ENCODE assay signal across 13 cellular contexts in the genomic region with DNA sequence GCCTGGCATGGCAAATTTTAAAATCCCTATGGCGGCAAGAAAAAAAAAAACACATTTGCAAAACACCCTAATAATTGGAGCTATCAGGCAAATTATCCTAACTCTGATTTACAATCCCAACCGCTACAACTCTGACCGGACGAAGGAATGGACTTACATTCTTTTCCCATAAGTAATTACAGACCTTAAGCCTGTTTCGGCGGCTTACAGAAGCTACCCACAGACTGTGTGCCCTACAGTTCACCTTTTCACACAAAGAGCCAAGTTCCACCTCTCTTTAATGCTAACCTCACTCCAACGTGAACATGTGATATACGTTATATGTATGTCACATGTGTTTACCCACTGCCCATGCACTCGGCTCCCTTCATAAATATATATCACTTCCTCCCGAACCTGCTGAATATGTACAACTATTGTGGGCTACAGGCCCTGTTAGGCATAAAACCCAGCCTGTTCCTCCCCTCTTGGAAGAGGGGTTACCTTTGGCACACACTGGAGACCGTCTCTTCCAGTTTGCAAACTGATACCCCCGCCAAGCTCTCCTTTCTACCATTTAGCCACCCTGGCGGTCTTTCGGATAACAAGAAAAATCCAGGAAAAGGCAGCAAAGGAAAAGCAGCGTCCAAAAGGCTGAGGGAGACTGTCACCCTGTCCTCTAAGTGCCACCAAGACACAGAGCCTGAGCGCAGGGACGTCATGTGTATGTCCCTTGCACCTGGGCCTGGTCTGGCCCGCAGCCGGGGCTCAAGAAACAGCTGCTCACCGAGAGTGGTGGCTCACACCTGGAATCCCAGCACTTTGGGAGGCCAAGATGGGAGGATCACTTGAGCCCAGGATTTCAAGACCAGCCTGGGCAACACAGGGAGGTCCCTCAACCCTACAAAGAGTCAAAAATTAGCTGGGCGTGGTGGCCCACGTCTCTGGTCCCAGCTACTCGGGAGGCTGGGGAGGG. TPM values are rescaled to one million over a fixed set of nuclear protein-coding genes. Genes with fewer than 3 reads are reported as not detected.
DNase-seq lines count a peak whose midpoint lies in the region; ATAC-seq and TF ChIP-seq lines count a peak whose summit lies in the region.
"Had no signal": no experiment of that assay in that cellular context is flagged by ENCODE, and none has a peak within 500 bp of the region (broad histone marks: within the 10 kb centered on the region; RNA-seq: fewer than 3 reads in every experiment).

No MANE protein-coding gene starts in this region.

- no peaks in the 10 kb centered on the region for H3K9me3 ChIP-seq in fibroblast of lung (ENCODE audit: control insufficient read depth, insufficient read depth, low read depth, low read length)
- H3K9me3 ChIP-seq: BE2C had no signal

- H2AFZ ChIP-seq in fibroblast of lung (ENCODE audit: low read length) = no peak overlapping the region

- no peak for ATAC-seq in activated T-cell treated with anti-CD3 and anti-CD28 coated beads, Interleukin-2, amount 50 U/mL, for 72 hours (replicated peaks in 1 of 2)
- ATAC-seq in stimulated activated naive B cell treated with anti-CD40 and anti-IgM and Interleukin-4, amounts not matched to agents 10 μg/mL and 1 μg/mL and 100 μg/mL, for 72 hours (replicated peaks) = no peak

- H3K36me3 Mint-ChIP-seq in activated T-cell treated with anti-CD3 and anti-CD28 coated beads, Interleukin-2, amount 50 U/mL, for 72 hours (ENCODE audit: insufficient read depth in 2 of 2) = peaks cover 0 to 5% of the 10 kb centered on the region in 2 donors
- peaks cover 38% of the 10 kb centered on the region for H3K36me3 Mint-ChIP-seq in T-helper 2 cell treated with Interferon-gamma antibody and Interleukin-4, amounts not matched to agents 5 μg/mL and 100 μg/mL, for 36 hours (ENCODE audit: low read depth)
- peaks cover 0 to 2% of the 10 kb centered on the region in 2 donors for H3K36me3 Mint-ChIP-seq in stimulated activated naive B cell treated with anti-CD40 and anti-IgM and Interleukin-4, amounts not matched to agents 10 μg/mL and 1 μg/mL and 100 μg/mL, for 72 hours

- peak overlapping the region; percentile 47 for H3K27ac Mint-ChIP-seq in activated T-cell treated with anti-CD3 and anti-CD28 coated beads, Interleukin-2, amount 50 U/mL, for 72 hours
- peak overlapping the region; percentile 98 for H3K27ac Mint-ChIP-seq in T-helper 2 cell treated with Interferon-gamma antibody and Interleukin-4, amounts not matched to agents 5 μg/mL and 100 μg/mL, for 36 hours
- H3K27ac Mint-ChIP-seq in stimulated activated naive B cell treated with anti-CD40 and anti-IgM and Interleukin-4, amounts not matched to agents 10 μg/mL and 1 μg/mL and 100 μg/mL, for 72 hours = peak overlapping the region; percentile 96

- peaks cover 77% of the 10 kb centered on the region for H3K4me1 Mint-ChIP-seq in activated T-cell treated with anti-CD3 and anti-CD28 coated beads, Interleukin-2, amount 50 U/mL, for 72 hours (ENCODE audit: low read depth)
- H3K4me1 Mint-ChIP-seq in T-helper 2 cell treated with Interferon-gamma antibody and Interleukin-4, amounts not matched to agents 5 μg/mL and 100 μg/mL, for 36 hours (ENCODE audit: low read depth) = peaks cover 68% of the 10 kb centered on the region
- peaks cover 20 to 50% of the 10 kb centered on the region in 2 donors for H3K4me1 Mint-ChIP-seq in stimulated activated naive B cell treated with anti-CD40 and anti-IgM and Interleukin-4, amounts not matched to agents 10 μg/mL and 1 μg/mL and 100 μg/mL, for 72 hours

- no peaks in the 10 kb centered on the region for H3K36me3 ChIP-seq in fibroblast of lung (ENCODE audit: control insufficient read depth, insufficient read depth, low read length)
- H3K36me3 ChIP-seq: BE2C had no signal

- H3K9me3 Mint-ChIP-seq in activated T-cell treated with anti-CD3 and anti-CD28 coated beads, Interleukin-2, amount 50 U/mL, for 72 hours = no peaks in the 10 kb centered on the region
- no peaks in the 10 kb centered on the region for H3K9me3 Mint-ChIP-seq in T-helper 2 cell treated with Interferon-gamma antibody and Interleukin-4, amounts not matched to agents 5 μg/mL and 100 μg/mL, for 36 hours
- H3K9me3 Mint-ChIP-seq in stimulated activated naive B cell treated with anti-CD40 and anti-IgM and Interleukin-4, amounts not matched to agents 10 μg/mL and 1 μg/mL and 100 μg/mL, for 72 hours = no peaks in the 10 kb centered on the region

- H3K4me3 Mint-ChIP-seq in activated T-cell treated with anti-CD3 and anti-CD28 coated beads, Interleukin-2, amount 50 U/mL, for 72 hours = peak overlapping the region; percentile 69 to 71
- H3K4me3 Mint-ChIP-seq in T-helper 2 cell treated with Interferon-gamma antibody and Interleukin-4, amounts not matched to agents 5 μg/mL and 100 μg/mL, for 36 hours = peak overlapping the region; percentile 84
- H3K4me3 Mint-ChIP-seq in stimulated activated naive B cell treated with anti-CD40 and anti-IgM and Interleukin-4, amounts not matched to agents 10 μg/mL and 1 μg/mL and 100 μg/mL, for 72 hours = no peak overlapping the region

- H3K27me3 Mint-ChIP-seq in activated T-cell treated with anti-CD3 and anti-CD28 coated beads, Interleukin-2, amount 50 U/mL, for 72 hours (ENCODE audit: low read depth) = no peaks in the 10 kb centered on the region
- no peaks in the 10 kb centered on the region for H3K27me3 Mint-ChIP-seq in T-helper 2 cell treated with Interferon-gamma antibody and Interleukin-4, amounts not matched to agents 5 μg/mL and 100 μg/mL, for 36 hours (ENCODE audit: low read depth)
- no peaks in the 10 kb centered on the region for H3K27me3 Mint-ChIP-seq in stimulated activated naive B cell treated with anti-CD40 and anti-IgM and Interleukin-4, amounts not matched to agents 10 μg/mL and 1 μg/mL and 100 μg/mL, for 72 hours

- DNase-seq in activated T-cell treated with anti-CD3 and anti-CD28 coated beads, Interleukin-2, amount 50 U/mL, for 72 hours = no peak
- no peak for DNase-seq in activated T-cell treated with anti-CD3 and anti-CD28 coated beads for 4 hours
- DNase-seq in T-helper 2 cell treated with Interferon-gamma antibody and Interleukin-4, amounts not matched to agents 5 μg/mL and 100 μg/mL, for 36 hours (ENCODE audit: low spot score) = no peak
- peak; percentile 60 to 96 for DNase-seq in fibroblast of lung (ENCODE audit: low read depth in 2 of 2)
- no peak for DNase-seq in stimulated activated naive B cell treated with anti-CD40 and anti-IgM and Interleukin-4, amounts not matched to agents 10 μg/mL and 1 μg/mL and 100 μg/mL, for 72 hours
- no peak for DNase-seq in NCI-H128 (lab: John Stamatoyannopoulos, UW; ENCODE audit: unreplicated experiment)
- no peak for DNase-seq in CD1c-positive myeloid dendritic cell (ENCODE audit: extremely low spot score)
- DNase-seq in Ammon's horn (ENCODE audit: low spot score) = no peak
- DNase-seq: BE2C, hippocampal formation, midbrain had no signal

- H3K27ac ChIP-seq in fibroblast of lung (ENCODE audit: insufficient read depth, low read length) = no peak overlapping the region
- H3K27ac ChIP-seq: dorsolateral prefrontal cortex, SK-N-MC had no signal

- H3K4me2 ChIP-seq in fibroblast of lung (ENCODE audit: extremely low read depth, insufficient read depth, low read length) = no peak overlapping the region

- no peaks in the 10 kb centered on the region for H3K27me3 ChIP-seq in fibroblast of lung (ENCODE audit: control insufficient read depth, insufficient read depth, low read length)
- H3K27me3 ChIP-seq: BE2C, dorsolateral prefrontal cortex had no signal

- H4K20me1 ChIP-seq in fibroblast of lung (ENCODE audit: control insufficient read depth, extremely low read depth, insufficient read depth, low read length) = no peaks in the 10 kb centered on the region

- peaks cover 7% of the 10 kb centered on the region for H3K4me1 ChIP-seq in fibroblast of lung (ENCODE audit: control insufficient read depth, extremely low read depth, insufficient read depth, low read length)

- H3K79me2 ChIP-seq in fibroblast of lung (ENCODE audit: control insufficient read depth, insufficient read depth, low read length) = no peaks in the 10 kb centered on the region

- no peak for TF ChIP-seq CTCF in fibroblast of lung (conservative IDR thresholded peaks at IDR 0.05 in 1 of 2, IDR thresholded peaks at IDR 0.05 in 1 of 2; ENCODE audit: low read depth in 1 of 2, low read length in 2 of 2)

- H3K4me3 ChIP-seq in fibroblast of lung (replicated peaks in 1 of 4; ENCODE audit: control extremely low read depth in 1 of 4, insufficient read depth in 1 of 4, low read depth in 3 of 4, low read length in 4 of 4) = no peak overlapping the region
- H3K4me3 ChIP-seq: dorsolateral prefrontal cortex, SK-N-MC had no signal

- H3K9ac ChIP-seq in fibroblast of lung (ENCODE audit: insufficient read depth, low read length) = no peak overlapping the region

RNA-seq across cellular contexts. Expression of gene MEAK7, which starts 8.9 kb away (rescaled TPM):
- total RNA-seq in activated T-cell treated with anti-CD3 and anti-CD28 coated beads, Interleukin-2, amount 50 U/mL, for 72 hours = 10 to 100 TPM; 15.6 to 27.9 TPM
- 16.9 and 17.3 TPM in 2 replicates for total RNA-seq in fibroblast of lung
- 19.6 and 23.4 TPM in 2 replicates for polyA plus RNA-seq in fibroblast of lung
- 23.0 and 23.9 TPM in 2 replicates for polyA plus RNA-seq in fibroblast of lung (2012)
- polyA minus RNA-seq in fibroblast of lung (ENCODE audit: low replicate concordance) = 23.6 and 30.7 TPM in 2 replicates

Comparison
In these comparisons a context has a peak if more than half of its experiments do, and no peak if none do; other contexts are left out.
1. DNase-seq: peak in fibroblast of lung (2 of 2); none in activated T-cell treated with anti-CD3 and anti-CD28 coated beads, Interleukin-2, amount 50 U/mL, for 72 hours (0 of 2), activated T-cell treated with anti-CD3 and anti-CD28 coated beads for 4 hours (single experiment), T-helper 2 cell treated with Interferon-gamma antibody and Interleukin-4, amounts not matched to agents 5 μg/mL and 100 μg/mL, for 36 hours (single experiment), stimulated activated naive B cell treated with anti-CD40 and anti-IgM and Interleukin-4, amounts not matched to agents 10 μg/mL and 1 μg/mL and 100 μg/mL, for 72 hours (single experiment), NCI-H128 (single experiment), CD1c-positive myeloid dendritic cell (single experiment) and Ammon's horn (single experiment).
2. H3K27ac Mint-ChIP-seq: peak in every context shown above with its lines; median percentile 98 in T-helper 2 cell treated with Interferon-gamma antibody and Interleukin-4, amounts not matched to agents 5 μg/mL and 100 μg/mL, for 36 hours; 96 in stimulated activated naive B cell treated with anti-CD40 and anti-IgM and Interleukin-4, amounts not matched to agents 10 μg/mL and 1 μg/mL and 100 μg/mL, for 72 hours; 47 in activated T-cell treated with anti-CD3 and anti-CD28 coated beads, Interleukin-2, amount 50 U/mL, for 72 hours.
3. H3K4me3 Mint-ChIP-seq: peak in activated T-cell treated with anti-CD3 and anti-CD28 coated beads, Interleukin-2, amount 50 U/mL, for 72 hours (2 of 2) and T-helper 2 cell treated with Interferon-gamma antibody and Interleukin-4, amounts not matched to agents 5 μg/mL and 100 μg/mL, for 36 hours (single experiment); none in stimulated activated naive B cell treated with anti-CD40 and anti-IgM and Interleukin-4, amounts not matched to agents 10 μg/mL and 1 μg/mL and 100 μg/mL, for 72 hours (0 of 2).